In genomic region chr19:17549088-17549740, GRCh38 we compare ENCODE assay signal across 2 cellular contexts.
A peak's percentile ranks its signal among the peaks of the same experiment; 100 is the strongest.
TF ChIP-seq lines count a peak whose summit lies in the region.

No MANE protein-coding gene starts in this region.

TF ChIP-seq in HepG2, 621 proteins besides CTCF, POLR2A, EP300 and RAD21:
- TF ChIP-seq SRF (IDR thresholded peaks at IDR 0.05; ENCODE audit: low read depth, low read length) (peak; percentile 57; the same call in 1 of the 2 replicates), HNRNPLL (IDR thresholded peaks at IDR 0.05; ENCODE audit: low read depth, low read length, poor library complexity, severe bottlenecking) (no peak)

TF ChIP-seq in SK-N-SH, 30 proteins besides CTCF, POLR2A, EP300 and RAD21:
- no peak for TF ChIP-seq TCF12 (IDR thresholded peaks at IDR 0.05)
- no peak for TF ChIP-seq PBX3 (IDR thresholded peaks at IDR 0.05)
- TF ChIP-seq RFX5 (IDR thresholded peaks at IDR 0.05; ENCODE audit: low read length): no peak
